Comparison of ENCODE assay signal across 8 cellular contexts in genomic region chr3:49415931-49416601, GRCh38. TPM values are rescaled to one million over a fixed set of nuclear protein-coding genes. Genes with fewer than 3 reads are reported as not detected.
DNase-seq lines count a peak whose midpoint lies in the region; ATAC-seq and TF ChIP-seq lines count a peak whose summit lies in the region.

No MANE protein-coding gene starts in this region.

- peak; percentile 53 for DNase-seq in GM10248 (ENCODE audit: extremely low spot score)
- peak; percentile 65 for DNase-seq in T follicular helper cell (ENCODE audit: low read depth)
- peak; percentile 76 for DNase-seq in activated naive CD8-positive, alpha-beta T cell treated with anti-CD3 and anti-CD28 coated beads for 36 hours
- no peak for DNase-seq in PC-9
- no peak for DNase-seq in NCI-H446 (lab: John Stamatoyannopoulos, UW)

- ATAC-seq in HG03571 (IDR thresholded peaks at IDR 0.05; ENCODE audit: unreplicated experiment) (no peak), HG03280 (IDR thresholded peaks at IDR 0.05; ENCODE audit: unreplicated experiment) (no peak)

- no peaks in the 10 kb centered on the region for H3K36me3 ChIP-seq in PC-9 (ENCODE audit: low read depth)

- no peaks in the 10 kb centered on the region for H3K27me3 ChIP-seq in PC-9 (ENCODE audit: insufficient read depth, low read depth)

- CTCF ChIA-PET in GM10248 (lab: Yijun Ruan, JAX) (interaction anchor here (0.9 to 2.1 kb wide), 6 partner anchors 10 to 245 kb away, joined by 3 to 17 read pairs (median 4); partner anchors contain the start of genes DAG1, KLHDC8B and NICN1), PC-9 (lab: Charles Lee) (interaction anchor here (0.5 to 1.0 kb wide), 3 partner anchors 14 to 33 kb away, joined by 3 to 10 read pairs (median 5); no protein-coding TSS in a partner anchor)

- H3K4me3 Mint-ChIP-seq in activated naive CD8-positive, alpha-beta T cell treated with anti-CD3 and anti-CD28 coated beads for 36 hours = peak overlapping the region; percentile 67

- intact Hi-C loops in PC-9 (cut with micrococcal nuclease; ENCODE audit: unreplicated experiment) = loop anchor here (1.0 kb wide), 1 partner anchor 33 kb away; no protein-coding TSS in a partner anchor

- H3K9me2 ChIP-seq in PC-9 (ENCODE audit: insufficient read depth) = no peaks in the 10 kb centered on the region

- peaks cover 54% of the 10 kb centered on the region for H3K4me1 ChIP-seq in PC-9 (replicated peaks; ENCODE audit: insufficient read depth)

- peaks cover 57% of the 10 kb centered on the region for H3K4me1 Mint-ChIP-seq in activated naive CD8-positive, alpha-beta T cell treated with anti-CD3 and anti-CD28 coated beads for 36 hours

- peaks cover 32% of the 10 kb centered on the region for H3K36me3 Mint-ChIP-seq in activated naive CD8-positive, alpha-beta T cell treated with anti-CD3 and anti-CD28 coated beads for 36 hours

- TF ChIP-seq CTCF in GM10248 (IDR thresholded peaks at IDR 0.05; ENCODE audit: control extremely low read depth, extremely low read depth, low read depth, missing control alignments) (no peak), PC-9 (conservative IDR thresholded peaks at IDR 0.05) (no peak)

- H3K4me3 ChIP-seq in skin epidermis = no peak overlapping the region
- no peak overlapping the region for H3K4me3 ChIP-seq in PC-9

- no TSS peak for BruUV-seq in PC-9 (replicated peaks; lab: Mats Ljungman, UMichigan)

- POLR2A ChIA-PET in GM10248 (lab: Yijun Ruan, JAX) (interaction anchor here (0.8 to 0.9 kb wide), 2 partner anchors 12 to 704 kb away, joined by 3 read pairs; no protein-coding TSS in a partner anchor), PC-9 (lab: Charles Lee; ENCODE audit: unreplicated experiment) (interaction anchor here (0.5 to 0.7 kb wide), 3 partner anchors 30 to 1327 kb away, joined by 3 to 8 read pairs (median 3); no protein-coding TSS in a partner anchor)

- peak overlapping the region; percentile 97 for H3K27ac Mint-ChIP-seq in activated naive CD8-positive, alpha-beta T cell treated with anti-CD3 and anti-CD28 coated beads for 36 hours

- no peaks in the 10 kb centered on the region for H3K9me3 Mint-ChIP-seq in activated naive CD8-positive, alpha-beta T cell treated with anti-CD3 and anti-CD28 coated beads for 36 hours

- peaks cover 28% of the 10 kb centered on the region for H3K79me2 ChIP-seq in PC-9 (ENCODE audit: low read depth)

- H3K4me2 ChIP-seq in PC-9 = no peak overlapping the region

- H3K9me3 ChIP-seq in PC-9 (ENCODE audit: insufficient read depth, low read depth) = no peaks in the 10 kb centered on the region

- no peaks in the 10 kb centered on the region for H3K27me3 Mint-ChIP-seq in activated naive CD8-positive, alpha-beta T cell treated with anti-CD3 and anti-CD28 coated beads for 36 hours

- H3F3A ChIP-seq in PC-9 (ENCODE audit: insufficient read depth, low read depth) = peaks cover 30% of the 10 kb centered on the region; the same call in 1 of the 2 replicates

- peaks cover under 1% of the 10 kb centered on the region; the same call in 1 of the 2 replicates for H4K20me1 ChIP-seq in PC-9 (ENCODE audit: insufficient read depth)

- peak overlapping the region in 18 of 21 experiments; percentile 8 to 97 (median 62) for H3K27ac ChIP-seq in skin epidermis
- no peak overlapping the region for H3K27ac ChIP-seq in PC-9

- H2AFZ ChIP-seq in PC-9 = no peak overlapping the region

RNA-seq across cellular contexts. Expression of gene TCTA, which starts 3.8 kb away (rescaled TPM):
- 10 to 100 TPM; 10.2 to 10.5 TPM for total RNA-seq in activated naive CD8-positive, alpha-beta T cell treated with anti-CD3 and anti-CD28 coated beads for 36 hours
- total RNA-seq in PC-9 (2021) = 17.0 and 17.2 TPM in 2 replicates

RNA-seq across cellular contexts. Expression of gene RHOA, which starts 4.3 kb away (rescaled TPM):
- total RNA-seq in activated naive CD8-positive, alpha-beta T cell treated with anti-CD3 and anti-CD28 coated beads for 36 hours = 100 to 1,000 TPM; 414 to 420 TPM
- total RNA-seq in PC-9 (2021) = 413 and 416 TPM in 2 replicates

RNA-seq across cellular contexts. Expression of gene AMT, which starts 6.2 kb away (rescaled TPM):
- 1 to 10 TPM in 1 of 2 experiments, under 1 TPM in 1; 0.42 to 2.0 TPM for total RNA-seq in activated naive CD8-positive, alpha-beta T cell treated with anti-CD3 and anti-CD28 coated beads for 36 hours
- total RNA-seq in PC-9 (2021) = 12.9 and 17.6 TPM in 2 replicates

RNA-seq across cellular contexts. Expression of gene NICN1, which starts 13.1 kb away (rescaled TPM):
- total RNA-seq in activated naive CD8-positive, alpha-beta T cell treated with anti-CD3 and anti-CD28 coated beads for 36 hours = 1 to 10 TPM; 7.3 to 8.7 TPM
- total RNA-seq in PC-9 (2021) = 14.6 and 23.7 TPM in 2 replicates

RNA-seq across cellular contexts. Expression of gene DAG1, which starts 54.0 kb away (rescaled TPM):
- total RNA-seq in activated naive CD8-positive, alpha-beta T cell treated with anti-CD3 and anti-CD28 coated beads for 36 hours = 10 to 100 TPM; 10.8 to 12.3 TPM
- 156 and 206 TPM in 2 replicates for total RNA-seq in PC-9 (2021)

Comparison
In these comparisons a context has a peak if more than half of its experiments do, and no peak if none do; other contexts are left out.
1. DNase-seq: peak in GM10248 (single experiment), T follicular helper cell (single experiment) and activated naive CD8-positive, alpha-beta T cell treated with anti-CD3 and anti-CD28 coated beads for 36 hours (single experiment); none in PC-9 (0 of 2) and NCI-H446 (0 of 2).